ENCODE assay signal across 1 cellular context in the genomic region with DNA sequence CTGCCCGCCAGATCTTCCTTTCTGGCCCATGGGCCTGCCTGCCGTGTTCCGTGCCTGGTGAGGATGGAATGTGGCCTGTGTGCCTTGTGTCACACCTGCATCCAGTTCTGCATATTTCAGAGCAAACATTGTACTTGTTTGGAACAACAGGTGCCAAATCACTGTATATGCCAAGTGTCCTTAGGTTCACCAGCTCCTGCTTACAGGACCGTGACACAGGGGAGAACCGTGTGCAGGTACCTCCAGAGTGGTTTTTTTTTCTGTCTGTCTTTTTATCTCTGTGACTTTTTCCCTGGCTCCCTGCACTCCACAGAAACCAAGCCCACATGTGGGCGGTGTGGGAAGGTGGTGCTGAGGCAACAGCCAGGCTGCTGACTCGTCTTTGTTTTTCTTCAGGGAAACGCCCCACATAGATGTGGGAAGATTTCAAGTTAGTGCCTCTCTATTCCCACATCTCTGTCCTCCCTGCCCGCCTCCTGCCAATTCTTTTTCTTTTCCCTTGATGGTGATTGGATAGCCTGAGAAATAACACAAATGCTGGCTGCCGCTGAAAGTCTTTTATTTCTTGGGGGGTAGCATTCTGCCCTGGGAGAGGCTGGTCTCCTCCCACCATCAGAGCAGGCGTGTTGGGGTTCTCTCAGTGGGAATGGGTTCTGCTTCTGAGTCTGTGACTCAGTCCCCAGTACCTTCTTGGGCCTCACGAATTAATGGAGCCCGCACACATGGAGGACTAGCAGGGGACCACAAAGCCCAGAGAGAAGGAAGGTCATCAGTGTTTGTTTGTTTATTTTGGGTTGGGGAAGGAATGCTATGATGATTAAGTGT.
TF ChIP-seq lines count a peak whose summit lies in the region.

No MANE protein-coding gene starts in this region.

TF ChIP-seq in GM23338, 12 proteins besides CTCF, POLR2A, EP300 and RAD21 (continued from another document):
- TF ChIP-seq, protein P1, sequence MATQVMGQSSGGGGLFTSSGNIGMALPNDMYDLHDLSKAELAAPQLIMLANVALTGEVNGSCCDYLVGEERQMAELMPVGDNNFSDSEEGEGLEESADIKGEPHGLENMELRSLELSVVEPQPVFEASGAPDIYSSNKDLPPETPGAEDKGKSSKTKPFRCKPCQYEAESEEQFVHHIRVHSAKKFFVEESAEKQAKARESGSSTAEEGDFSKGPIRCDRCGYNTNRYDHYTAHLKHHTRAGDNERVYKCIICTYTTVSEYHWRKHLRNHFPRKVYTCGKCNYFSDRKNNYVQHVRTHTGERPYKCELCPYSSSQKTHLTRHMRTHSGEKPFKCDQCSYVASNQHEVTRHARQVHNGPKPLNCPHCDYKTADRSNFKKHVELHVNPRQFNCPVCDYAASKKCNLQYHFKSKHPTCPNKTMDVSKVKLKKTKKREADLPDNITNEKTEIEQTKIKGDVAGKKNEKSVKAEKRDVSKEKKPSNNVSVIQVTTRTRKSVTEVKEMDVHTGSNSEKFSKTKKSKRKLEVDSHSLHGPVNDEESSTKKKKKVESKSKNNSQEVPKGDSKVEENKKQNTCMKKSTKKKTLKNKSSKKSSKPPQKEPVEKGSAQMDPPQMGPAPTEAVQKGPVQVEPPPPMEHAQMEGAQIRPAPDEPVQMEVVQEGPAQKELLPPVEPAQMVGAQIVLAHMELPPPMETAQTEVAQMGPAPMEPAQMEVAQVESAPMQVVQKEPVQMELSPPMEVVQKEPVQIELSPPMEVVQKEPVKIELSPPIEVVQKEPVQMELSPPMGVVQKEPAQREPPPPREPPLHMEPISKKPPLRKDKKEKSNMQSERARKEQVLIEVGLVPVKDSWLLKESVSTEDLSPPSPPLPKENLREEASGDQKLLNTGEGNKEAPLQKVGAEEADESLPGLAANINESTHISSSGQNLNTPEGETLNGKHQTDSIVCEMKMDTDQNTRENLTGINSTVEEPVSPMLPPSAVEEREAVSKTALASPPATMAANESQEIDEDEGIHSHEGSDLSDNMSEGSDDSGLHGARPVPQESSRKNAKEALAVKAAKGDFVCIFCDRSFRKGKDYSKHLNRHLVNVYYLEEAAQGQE (IDR thresholded peaks at IDR 0.05; ENCODE audit: unreplicated experiment), result no peak
- TF ChIP-seq, protein P2, sequence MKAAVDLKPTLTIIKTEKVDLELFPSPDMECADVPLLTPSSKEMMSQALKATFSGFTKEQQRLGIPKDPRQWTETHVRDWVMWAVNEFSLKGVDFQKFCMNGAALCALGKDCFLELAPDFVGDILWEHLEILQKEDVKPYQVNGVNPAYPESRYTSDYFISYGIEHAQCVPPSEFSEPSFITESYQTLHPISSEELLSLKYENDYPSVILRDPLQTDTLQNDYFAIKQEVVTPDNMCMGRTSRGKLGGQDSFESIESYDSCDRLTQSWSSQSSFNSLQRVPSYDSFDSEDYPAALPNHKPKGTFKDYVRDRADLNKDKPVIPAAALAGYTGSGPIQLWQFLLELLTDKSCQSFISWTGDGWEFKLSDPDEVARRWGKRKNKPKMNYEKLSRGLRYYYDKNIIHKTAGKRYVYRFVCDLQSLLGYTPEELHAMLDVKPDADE (IDR thresholded peaks at IDR 0.05), result no peak
